8 cellular contexts compared by ENCODE assay signal in the genomic region with DNA sequence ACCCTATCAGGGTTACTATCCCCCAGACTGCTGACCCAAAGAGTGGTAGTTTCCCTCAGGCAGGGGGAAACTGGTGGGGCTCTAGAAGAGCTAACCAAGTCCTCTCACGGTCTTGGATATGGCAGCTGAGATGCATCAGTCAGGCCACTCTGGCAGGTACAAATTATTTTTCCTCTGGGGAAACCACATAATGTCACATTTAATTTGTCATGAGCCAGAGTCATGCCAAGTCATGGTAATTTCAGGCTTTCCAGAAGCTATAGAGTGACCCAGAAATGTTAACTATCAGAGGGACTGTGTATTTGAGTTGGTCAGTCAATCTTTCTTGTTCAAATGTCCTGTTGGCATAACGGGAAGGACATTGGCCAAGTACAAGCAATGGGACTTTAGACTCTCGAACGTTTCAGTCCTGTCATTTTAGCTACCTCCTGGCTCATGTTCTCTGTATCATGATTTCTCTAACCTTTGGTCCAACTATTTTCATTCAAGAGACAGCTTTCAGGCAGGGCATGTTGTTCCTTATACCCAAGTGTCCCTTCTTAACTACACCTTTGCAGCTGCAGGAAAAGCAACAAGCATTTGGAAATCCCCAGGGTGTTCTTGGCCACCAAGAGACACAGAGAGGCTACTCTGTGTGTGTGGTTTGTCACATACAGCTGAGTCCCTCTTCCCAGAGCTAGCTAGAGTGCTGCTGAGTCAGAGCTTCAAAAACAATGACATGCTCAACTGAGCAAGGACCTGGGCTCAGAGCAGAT.
A peak's percentile ranks its signal among the peaks of the same experiment; 100 is the strongest.
DNase-seq lines count a peak whose midpoint lies in the region; ATAC-seq, FAIRE-seq and TF ChIP-seq lines count a peak whose summit lies in the region.

No MANE protein-coding gene starts in this region.

- CTCF ChIA-PET in GM12878 (lab: Yijun Ruan, JAX) (interaction anchor here (0.7 to 2.2 kb wide), 19 partner anchors 9 to 461 kb away, joined by 3 to 8 read pairs (median 3); no protein-coding TSS in a partner anchor), PC-9 (lab: Charles Lee) (interaction anchor here (0.7 kb wide), 1 partner anchor 65 kb away, joined by 13 read pairs; no protein-coding TSS in a partner anchor)

- H3K4me3 ChIP-seq in GM12878 (peak overlapping the region; percentile 39; the same call in 1 of the 2 replicates), PC-9 (no peak overlapping the region)

- BruUV-seq in GM12878 (replicated peaks; lab: Mats Ljungman, UMichigan) (no TSS peak), PC-9 (replicated peaks; lab: Mats Ljungman, UMichigan) (no TSS peak)

- SMC1A ChIA-PET in GM12878 (lab: Charles Lee; ENCODE audit: uncharacterized antibody, unreplicated experiment) = interaction anchor here (0.7 to 3.1 kb wide), 45 partner anchors 8 to 463 kb away, joined by 3 to 22 read pairs (median 4); a partner anchor contains a TSS

- H4K20me1 ChIP-seq in GM12878 (ENCODE audit: control insufficient read depth, insufficient read depth) (no peaks in the 10 kb centered on the region), PC-9 (ENCODE audit: insufficient read depth) (no peaks in the 10 kb centered on the region)

- H3K27ac ChIP-seq in GM12878 (ENCODE audit: control insufficient read depth, insufficient read depth) (peak overlapping the region; percentile 68), PC-9 (no peak overlapping the region)

- H3K9me2 ChIP-seq in PC-9 (ENCODE audit: insufficient read depth) = no peaks in the 10 kb centered on the region

- no peak for TF ChIP-seq CTCF in GM12878 (IDR thresholded peaks at IDR 0.05 in 2 of 3, conservative IDR thresholded peaks at IDR 0.05 in 1 of 3; ENCODE audit: control insufficient read depth in 2 of 3, extremely low read depth in 1 of 3, insufficient read depth in 1 of 3, low read depth in 3 of 3, low read length in 3 of 3)
- TF ChIP-seq CTCF in PC-9 (conservative IDR thresholded peaks at IDR 0.05) = no peak

- H3K4me2 ChIP-seq in GM12878 (ENCODE audit: control insufficient read depth, insufficient read depth) = peak overlapping the region; percentile 44
- no peak overlapping the region for H3K4me2 ChIP-seq in PC-9

- no peaks in the 10 kb centered on the region for H3K36me3 Mint-ChIP-seq in activated naive CD4-positive, alpha-beta T cell treated with anti-CD3 and anti-CD28 coated beads, Interleukin-2, amount 50 U/mL, for 72 hours

- in situ Hi-C loops in GM12878 (cut with MboI) = no loop called here

- H3K27ac Mint-ChIP-seq in activated naive CD4-positive, alpha-beta T cell treated with anti-CD3 and anti-CD28 coated beads, Interleukin-2, amount 50 U/mL, for 72 hours = no peak overlapping the region

- no peaks in the 10 kb centered on the region for H3K27me3 ChIP-seq in GM12878 (replicated peaks in 1 of 2; ENCODE audit: control insufficient read depth in 2 of 2, insufficient read depth in 2 of 2, low read length in 1 of 2)
- H3K27me3 ChIP-seq in PC-9 (ENCODE audit: insufficient read depth, low read depth) = no peaks in the 10 kb centered on the region

- RAD21 ChIA-PET in GM12878 (lab: Charles Lee; ENCODE audit: unreplicated experiment) = interaction anchor here (0.8 to 2.6 kb wide), 20 partner anchors 8 to 454 kb away, joined by 3 to 22 read pairs (median 5); a partner anchor contains a TSS

- H3F3A ChIP-seq in PC-9 (ENCODE audit: insufficient read depth, low read depth) = 0 out of 2 replicates have a peak, but pooled peaks cover 4% of the 10 kb centered on the region

- 0 out of 2 replicates have a peak overlapping the region, but pooled peaks have one; percentile 6 for H3K9ac ChIP-seq in GM12878 (ENCODE audit: control insufficient read depth, insufficient read depth, low read length)

- ATAC-seq in activated naive CD4-positive, alpha-beta T cell treated with anti-CD3 and anti-CD28 coated beads, Interleukin-2, amount 50 U/mL, for 72 hours = peak; percentile 74 to 88
- ATAC-seq in HG03060 (IDR thresholded peaks at IDR 0.05; ENCODE audit: low read depth, unreplicated experiment) = peak; percentile 60
- ATAC-seq in GM12878 = peak; percentile 93

- H3K9me3 Mint-ChIP-seq in activated naive CD4-positive, alpha-beta T cell treated with anti-CD3 and anti-CD28 coated beads, Interleukin-2, amount 50 U/mL, for 72 hours = no peaks in the 10 kb centered on the region

- POLR2A ChIA-PET in GM12878 (lab: Charles Lee) (interaction anchor here (0.7 to 2.1 kb wide), 10 partner anchors 11 to 232 kb away, joined by 3 to 22 read pairs (median 3); a partner anchor contains a TSS), PC-9 (lab: Charles Lee; ENCODE audit: unreplicated experiment) (interaction anchor here (0.5 kb wide), 1 partner anchor 32 kb away, joined by 4 read pairs; no protein-coding TSS in a partner anchor)

- no peak for TF ChIP-seq POLR2A in GM12878 (IDR thresholded peaks at IDR 0.05; ENCODE audit: low read depth, low read length)

- TF ChIP-seq RAD21 in GM12878 (IDR thresholded peaks at IDR 0.05; ENCODE audit: insufficient read depth, low read depth, low read length) = no peak

- H3K9me3 ChIP-seq in GM12878 (replicated peaks; ENCODE audit: control insufficient read depth, insufficient read depth, low read length) (no peaks in the 10 kb centered on the region), PC-9 (ENCODE audit: insufficient read depth, low read depth) (no peaks in the 10 kb centered on the region)

- peak overlapping the region; percentile 9 for H2AFZ ChIP-seq in GM12878 (ENCODE audit: control insufficient read depth, low read depth, low read length)
- H2AFZ ChIP-seq in PC-9 = no peak overlapping the region

- peak; percentile 68 for FAIRE-seq in GM12878 (lab: Jason Lieb, UNC)

- no peak for DNase-seq in activated naive CD4-positive, alpha-beta T cell treated with anti-CD3 and anti-CD28 coated beads, Interleukin-2, amount 50 U/mL, for 72 hours (ENCODE audit: low spot score in 2 of 2)
- DNase-seq in activated naive CD4-positive, alpha-beta T cell (lab: John Stamatoyannopoulos, UW) = no peak
- peak; percentile 80 for DNase-seq in GM12878 (ENCODE audit: low read depth, low spot score)
- peak; percentile 90 for DNase-seq in pons (ENCODE audit: low spot score)
- DNase-seq in PC-9 = no peak
- DNase-seq in AML-193 (lab: John Stamatoyannopoulos, UW) = no peak
- no peak for DNase-seq in activated CD8-positive, alpha-beta memory T cell treated with anti-CD3 and anti-CD28 coated beads, Interleukin-2, amount 50 U/mL, for 48 hours

- H3K36me3 ChIP-seq in GM12878 (ENCODE audit: control insufficient read depth in 2 of 2, insufficient read depth in 2 of 2, low read length in 1 of 2) (no peaks in the 10 kb centered on the region), PC-9 (ENCODE audit: low read depth) (no peaks in the 10 kb centered on the region)

- H3K79me2 ChIP-seq in GM12878 (ENCODE audit: control insufficient read depth, insufficient read depth, low read length) (no peaks in the 10 kb centered on the region), PC-9 (ENCODE audit: low read depth) (no peaks in the 10 kb centered on the region)

- H3K4me1 ChIP-seq in GM12878 (ENCODE audit: control insufficient read depth, insufficient read depth, low read length) = peaks cover 25% of the 10 kb centered on the region
- H3K4me1 ChIP-seq in PC-9 (replicated peaks; ENCODE audit: insufficient read depth) = peaks cover 16% of the 10 kb centered on the region; the same call in 1 of the 2 replicates

- intact Hi-C loops in GM12878 (cut with micrococcal nuclease; ENCODE audit: unreplicated experiment) (loop anchor here (1.0 to 5.0 kb wide), 3 partner anchors 52 to 232 kb away; no protein-coding TSS in a partner anchor), PC-9 (cut with micrococcal nuclease; ENCODE audit: unreplicated experiment) (no loop called here)

- 0 out of 4 replicates have a peak, but pooled peaks of 1 of the 2 experiments have one; percentile 31 for TF ChIP-seq EP300 in GM12878 (IDR thresholded peaks at IDR 0.05; ENCODE audit: borderline replicate concordance in 1 of 2, control insufficient read depth in 1 of 2, low read depth in 2 of 2, low read length in 2 of 2)

- WGBS in GM12878 (ENCODE audit: insufficient coverage, insufficient replicate concordance, low lambda C conversion rate, missing lambda C conversion rate) = 45% methylated on average over 4 of the region's 4 CpGs

TF ChIP-seq in GM12878, 131 proteins besides CTCF, POLR2A, EP300 and RAD21 (continues in another document):
- peak; percentile 81 to 91 for TF ChIP-seq IKZF2 (IDR thresholded peaks at IDR 0.05)
- peak; percentile 94 for TF ChIP-seq MEF2B (IDR thresholded peaks at IDR 0.05; ENCODE audit: partially characterized antibody, poor library complexity, severe bottlenecking)
- TF ChIP-seq POU2F2 (IDR thresholded peaks at IDR 0.05; ENCODE audit: borderline replicate concordance, low read depth, low read length) = peak; percentile 16; the same call in 1 of the 3 replicates
- peak; percentile 88 for TF ChIP-seq RUNX3 (IDR thresholded peaks at IDR 0.05; ENCODE audit: low read length)
- TF ChIP-seq RELA (IDR thresholded peaks at IDR 0.05; ENCODE audit: borderline replicate concordance, partially characterized antibody) = no peak
- TF ChIP-seq NBN (IDR thresholded peaks at IDR 0.05) = 0 out of 2 replicates have a peak, but pooled peaks have one; percentile 27
- TF ChIP-seq JUNB (IDR thresholded peaks at IDR 0.05) = 0 out of 2 replicates have a peak, but pooled peaks have one; percentile 15
- TF ChIP-seq, protein P1, sequence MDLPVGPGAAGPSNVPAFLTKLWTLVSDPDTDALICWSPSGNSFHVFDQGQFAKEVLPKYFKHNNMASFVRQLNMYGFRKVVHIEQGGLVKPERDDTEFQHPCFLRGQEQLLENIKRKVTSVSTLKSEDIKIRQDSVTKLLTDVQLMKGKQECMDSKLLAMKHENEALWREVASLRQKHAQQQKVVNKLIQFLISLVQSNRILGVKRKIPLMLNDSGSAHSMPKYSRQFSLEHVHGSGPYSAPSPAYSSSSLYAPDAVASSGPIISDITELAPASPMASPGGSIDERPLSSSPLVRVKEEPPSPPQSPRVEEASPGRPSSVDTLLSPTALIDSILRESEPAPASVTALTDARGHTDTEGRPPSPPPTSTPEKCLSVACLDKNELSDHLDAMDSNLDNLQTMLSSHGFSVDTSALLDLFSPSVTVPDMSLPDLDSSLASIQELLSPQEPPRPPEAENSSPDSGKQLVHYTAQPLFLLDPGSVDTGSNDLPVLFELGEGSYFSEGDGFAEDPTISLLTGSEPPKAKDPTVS (IDR thresholded peaks at IDR 0.05; ENCODE audit: low read depth, low read length) = no peak
- no peak for TF ChIP-seq SMARCA5 (IDR thresholded peaks at IDR 0.05)
- peak; percentile 78 for TF ChIP-seq FOXM1 (IDR thresholded peaks at IDR 0.05; ENCODE audit: low read depth, low read length)
- TF ChIP-seq HDGF (IDR thresholded peaks at IDR 0.05) = no peak
- TF ChIP-seq POLR2AphosphoS2 (IDR thresholded peaks at IDR 0.05; ENCODE audit: low read depth, low read length) = no peak
- peak; percentile 79 for TF ChIP-seq EED (IDR thresholded peaks at IDR 0.05; ENCODE audit: low read depth)
- TF ChIP-seq NFIC (IDR thresholded peaks at IDR 0.05; ENCODE audit: low read depth, low read length) = peak; percentile 76; the same call in 1 of the 2 replicates
- TF ChIP-seq CBX3 (IDR thresholded peaks at IDR 0.05; ENCODE audit: borderline replicate concordance, low read depth) = no peak
- TF ChIP-seq ATF7 (IDR thresholded peaks at IDR 0.05; ENCODE audit: low read depth) = peak; percentile 47; the same call in 1 of the 2 replicates
- TF ChIP-seq CREM (IDR thresholded peaks at IDR 0.05; ENCODE audit: low read depth) = no peak

Comparison
In these comparisons a context has a peak if more than half of its experiments do, and no peak if none do; other contexts are left out.
1. DNase-seq: peak in GM12878 (single experiment) and pons (single experiment); none in activated naive CD4-positive, alpha-beta T cell treated with anti-CD3 and anti-CD28 coated beads, Interleukin-2, amount 50 U/mL, for 72 hours (0 of 2), activated naive CD4-positive, alpha-beta T cell (0 of 4), PC-9 (0 of 2), AML-193 (0 of 2) and activated CD8-positive, alpha-beta memory T cell treated with anti-CD3 and anti-CD28 coated beads, Interleukin-2, amount 50 U/mL, for 48 hours (single experiment).
2. Peak in every context shown above with its lines, with median percentiles within 50 percentile points of each other: ATAC-seq.